ENCODE assay signal across 1 cellular context in the genomic region with DNA sequence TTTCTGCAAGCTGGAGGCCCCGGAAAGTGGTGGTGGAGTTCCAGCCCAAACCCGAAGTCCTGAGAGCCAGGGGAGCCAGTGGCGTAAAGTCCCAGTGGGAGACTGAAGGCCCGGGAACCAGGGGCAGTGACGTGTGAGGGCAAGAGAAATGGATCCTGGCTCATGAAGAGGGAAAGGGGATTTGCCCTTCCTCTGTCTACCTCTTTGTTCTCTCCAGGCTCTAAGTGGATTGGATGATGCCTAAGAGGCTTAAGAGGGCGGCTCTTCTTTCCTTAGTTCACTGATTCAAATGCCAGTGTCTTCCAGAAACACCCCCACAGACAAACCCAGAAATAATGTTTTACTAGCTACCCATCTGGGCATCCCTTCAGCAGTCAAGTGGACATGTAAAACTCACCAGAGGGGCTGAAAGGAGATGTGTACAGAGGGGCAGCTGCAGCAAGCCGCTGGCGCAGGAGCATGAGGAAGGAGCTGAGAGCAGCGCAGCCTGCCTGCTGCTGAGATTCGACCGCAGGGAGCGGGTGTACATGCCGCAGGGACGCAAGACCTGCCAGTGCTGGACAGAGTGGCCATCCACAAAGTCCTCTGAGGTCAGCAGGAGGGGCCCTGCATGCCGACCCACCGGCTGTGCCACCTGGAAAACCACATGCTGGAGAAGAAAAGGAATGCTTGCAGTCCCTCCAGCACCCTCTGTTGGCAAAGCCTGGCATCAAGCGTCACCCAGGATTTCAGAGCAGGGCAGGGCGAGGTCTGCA.
TF ChIP-seq lines count a peak whose summit lies in the region.

No MANE protein-coding gene starts in this region.

TF ChIP-seq in liver, 16 proteins besides CTCF, POLR2A, EP300 and RAD21 (continued from another document):
- TF ChIP-seq GABPA (IDR thresholded peaks at IDR 0.05 in 1 of 2, conservative IDR thresholded peaks at IDR 0.05 in 1 of 2), result no peak
- no peak for TF ChIP-seq HNF4G (IDR thresholded peaks at IDR 0.05)
- TF ChIP-seq NR2F2 (IDR thresholded peaks at IDR 0.05), result no peak
- TF ChIP-seq, protein P1, sequence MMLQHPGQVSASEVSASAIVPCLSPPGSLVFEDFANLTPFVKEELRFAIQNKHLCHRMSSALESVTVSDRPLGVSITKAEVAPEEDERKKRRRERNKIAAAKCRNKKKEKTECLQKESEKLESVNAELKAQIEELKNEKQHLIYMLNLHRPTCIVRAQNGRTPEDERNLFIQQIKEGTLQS (IDR thresholded peaks at IDR 0.05), result no peak
- TF ChIP-seq YY1 (IDR thresholded peaks at IDR 0.05), result no peak
- TF ChIP-seq EGR1 (IDR thresholded peaks at IDR 0.05; ENCODE audit: low read depth in 2 of 2), result no peak
- TF ChIP-seq SP1 (IDR thresholded peaks at IDR 0.05), result no peak
- TF ChIP-seq RXRA (IDR thresholded peaks at IDR 0.05), result no peak
- TF ChIP-seq MAX (IDR thresholded peaks at IDR 0.05), result no peak
- TF ChIP-seq FOXA2 (IDR thresholded peaks at IDR 0.05), result no peak
- no peak for TF ChIP-seq JUND (IDR thresholded peaks at IDR 0.05)
- no peak for TF ChIP-seq HNF4A (conservative IDR thresholded peaks at IDR 0.05)
